ENCODE assay signal across 9 cellular contexts in the genomic region with DNA sequence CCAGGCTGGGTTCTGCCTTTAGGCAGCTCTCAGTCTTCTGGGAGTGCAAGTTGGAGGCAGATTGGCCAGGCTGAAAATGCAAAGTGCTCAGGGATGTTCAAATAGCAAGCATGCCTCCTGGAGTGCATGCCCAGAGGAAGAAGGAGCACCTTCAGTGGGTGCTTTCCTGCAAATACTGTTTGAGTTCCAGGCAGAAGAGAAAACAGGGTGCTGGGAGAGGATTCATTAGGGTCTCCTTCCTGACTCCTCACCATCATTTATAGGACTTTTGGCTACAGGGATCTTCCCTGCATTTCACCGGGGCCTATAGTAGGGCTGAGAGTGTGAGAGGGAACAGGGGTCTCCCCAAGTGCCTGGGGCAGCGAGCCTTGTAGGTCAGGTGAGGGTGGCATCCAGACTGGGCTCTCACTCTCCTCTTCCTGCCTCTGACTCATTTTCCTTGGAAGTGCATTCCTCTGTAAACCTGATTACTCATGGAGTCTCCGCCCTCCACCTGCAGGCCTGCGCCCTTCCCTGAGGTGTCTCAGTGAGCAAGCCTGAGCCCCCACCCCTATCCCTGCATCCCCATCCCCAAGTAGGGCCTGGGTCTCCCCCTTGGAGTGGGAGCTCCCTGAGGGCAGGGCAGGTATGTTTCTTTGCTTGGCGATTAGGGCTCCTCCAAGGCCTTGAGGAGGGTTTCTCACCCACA. TPM values are rescaled to one million over a fixed set of nuclear protein-coding genes. Genes with fewer than 3 reads are reported as not detected.
DNase-seq lines count a peak whose midpoint lies in the region; ATAC-seq, FAIRE-seq and TF ChIP-seq lines count a peak whose summit lies in the region.
"Had no signal": no experiment of that assay in that cellular context is flagged by ENCODE, and none has a peak within 500 bp of the region (broad histone marks: within the 10 kb centered on the region; RNA-seq: fewer than 3 reads in every experiment).

No MANE protein-coding gene starts in this region.

- H3K27me3 ChIP-seq in KMS-11 (ENCODE audit: insufficient read depth, low read depth): no peaks in the 10 kb centered on the region
- H3K27me3 ChIP-seq in GM12878 (replicated peaks in 1 of 2; ENCODE audit: control insufficient read depth in 2 of 2, insufficient read depth in 2 of 2, low read length in 1 of 2): no peaks in the 10 kb centered on the region; a peak in 1 of 4 replicates
- H3K27me3 ChIP-seq in naive thymus-derived CD4-positive, alpha-beta T cell (ENCODE audit: control insufficient read depth in 2 of 2, insufficient read depth in 2 of 2, low read length in 2 of 2): no peaks in the 10 kb centered on the region

- no peaks in the 10 kb centered on the region; the same call in 2 of the 3 replicates for H3K9me3 ChIP-seq in GM12878 (replicated peaks; ENCODE audit: control insufficient read depth, insufficient read depth, low read length)
- H3K9me3 ChIP-seq in naive thymus-derived CD4-positive, alpha-beta T cell (ENCODE audit: control insufficient read depth in 2 of 3, low read length in 3 of 3): no peaks in the 10 kb centered on the region

- peaks cover 36 to 89% (median 80%) of the 10 kb centered on the region in 7 donors for H3K4me1 Mint-ChIP-seq in naive thymus-derived CD4-positive, alpha-beta T cell

- peaks cover 0 to 12% (median 0%) of the 10 kb centered on the region in 5 donors for H3K27me3 Mint-ChIP-seq in naive thymus-derived CD4-positive, alpha-beta T cell

- H3K4me3 Mint-ChIP-seq in naive thymus-derived CD4-positive, alpha-beta T cell: peak overlapping the region in 9 of 10 donors; percentile 14 to 87 (median 68)

- no peak for TF ChIP-seq EP300 in GM12878 (IDR thresholded peaks at IDR 0.05; ENCODE audit: borderline replicate concordance in 1 of 2, control insufficient read depth in 1 of 2, low read depth in 2 of 2, low read length in 2 of 2)

- H3K4me3 ChIP-seq in KMS-11 (IDR thresholded peaks at IDR 0.05; ENCODE audit: insufficient read depth, low read depth, low read length): no peak overlapping the region
- no peak overlapping the region for H3K4me3 ChIP-seq in GM12878
- H3K4me3 ChIP-seq in naive thymus-derived CD4-positive, alpha-beta T cell (ENCODE audit: low read length): peak overlapping the region; percentile 46

- peak; percentile 58 for DNase-seq in Caki2 (ENCODE audit: low read depth)
- DNase-seq in GM12878 (ENCODE audit: low read depth, low spot score): no peak
- DNase-seq in naive thymus-derived CD4-positive, alpha-beta T cell: no peak
- no peak for DNase-seq in NAMALWA (ENCODE audit: low spot score)
- DNase-seq in stimulated activated naive CD4-positive, alpha-beta T cell treated with Interleukin-2 at 50 U/mL for 16 hours (lab: John Stamatoyannopoulos, UW): no peak
- DNase-seq: RPMI8226 had no signal

- no peak for TF ChIP-seq RAD21 in GM12878 (IDR thresholded peaks at IDR 0.05; ENCODE audit: insufficient read depth, low read depth, low read length)

- H3K36me3 Mint-ChIP-seq in naive thymus-derived CD4-positive, alpha-beta T cell: peaks cover 4 to 64% (median 5%) of the 10 kb centered on the region in 5 donors

- H3K27ac ChIP-seq in KMS-11 (no peak overlapping the region), GM12878 (ENCODE audit: control insufficient read depth, insufficient read depth) (no peak overlapping the region)
- no peak overlapping the region for H3K27ac ChIP-seq in naive thymus-derived CD4-positive, alpha-beta T cell (ENCODE audit: low read depth, low read length)

- no peak for TF ChIP-seq CTCF in KMS-11 (conservative IDR thresholded peaks at IDR 0.05; ENCODE audit: low read depth, low read length)
- TF ChIP-seq CTCF in GM12878 (IDR thresholded peaks at IDR 0.05 in 2 of 3, conservative IDR thresholded peaks at IDR 0.05 in 1 of 3; ENCODE audit: control insufficient read depth in 2 of 3, extremely low read depth in 1 of 3, insufficient read depth in 1 of 3, low read depth in 3 of 3, low read length in 3 of 3): no peak

- H4K20me1 ChIP-seq in KMS-11 (ENCODE audit: insufficient read depth) (no peaks in the 10 kb centered on the region), GM12878 (ENCODE audit: control insufficient read depth, insufficient read depth) (no peaks in the 10 kb centered on the region)

- POLR2A ChIA-PET in GM12878 (lab: Charles Lee): interaction anchor here (0.5 to 4.8 kb wide), 4 partner anchors 9 to 96 kb away, joined by 3 to 41 read pairs (median 7); no protein-coding TSS in a partner anchor
- POLR2A ChIA-PET in naive thymus-derived CD4-positive, alpha-beta T cell (lab: Charles Lee): interaction anchor here (0.6 to 2.1 kb wide), 10 partner anchors 13 to 300 kb away, joined by 3 to 9 read pairs (median 5); no protein-coding TSS in a partner anchor

- peak overlapping the region in 7 of 9 donors; percentile 19 to 87 (median 75) for H3K27ac Mint-ChIP-seq in naive thymus-derived CD4-positive, alpha-beta T cell

- H3K9ac ChIP-seq in KMS-11 (no peak overlapping the region), GM12878 (ENCODE audit: control insufficient read depth, insufficient read depth, low read length) (no peak overlapping the region)

- no peak for TF ChIP-seq POLR2A in GM12878 (IDR thresholded peaks at IDR 0.05; ENCODE audit: low read depth, low read length)

- intact Hi-C loops in GM12878 (cut with micrococcal nuclease; ENCODE audit: unreplicated experiment): no loop called here
- intact Hi-C loops in naive thymus-derived CD4-positive, alpha-beta T cell (cut with micrococcal nuclease): loop anchor here in 1 of 2 donors (5.0 kb wide), 1 partner anchor 91 kb away; no protein-coding TSS in a partner anchor

- in situ Hi-C loops in Caki2 (cut with HindIII; ENCODE audit: low pct_unique_long_range_greater_than_20kb, low sequenced_read_pairs) (no loop called here), GM12878 (cut with MboI) (no loop called here)

- H3K4me2 ChIP-seq in KMS-11 (0 out of 2 replicates have a peak overlapping the region, but pooled peaks have one; percentile 17), GM12878 (ENCODE audit: control insufficient read depth, insufficient read depth) (no peak overlapping the region)

- RAD21 ChIA-PET in GM12878 (lab: Charles Lee; ENCODE audit: unreplicated experiment): interaction anchor here (2.1 to 9.0 kb wide), 3 partner anchors 13 to 97 kb away, joined by 11 to 102 read pairs (median 17); no protein-coding TSS in a partner anchor

- BruUV-seq in GM12878 (replicated peaks; lab: Mats Ljungman, UMichigan): no TSS peak

- 70% methylated on average over 5 of the region's 5 CpGs for WGBS in GM12878 (ENCODE audit: insufficient coverage, insufficient replicate concordance, low lambda C conversion rate, missing lambda C conversion rate)

- peaks cover 46% of the 10 kb centered on the region for H3K4me1 ChIP-seq in KMS-11 (ENCODE audit: low read depth, poor library complexity, severe bottlenecking)
- H3K4me1 ChIP-seq in GM12878 (ENCODE audit: control insufficient read depth, insufficient read depth, low read length): peaks cover 18% of the 10 kb centered on the region
- H3K4me1 ChIP-seq in naive thymus-derived CD4-positive, alpha-beta T cell (ENCODE audit: control insufficient read depth in 2 of 2, insufficient read depth in 2 of 2, low read length in 2 of 2): peaks cover 47 to 55% of the 10 kb centered on the region in 2 donors

- CTCF ChIA-PET in GM12878 (lab: Yijun Ruan, JAX): interaction anchor here (0.9 to 5.1 kb wide), 9 partner anchors 10 to 1130 kb away, joined by 3 to 58 read pairs (median 5); a partner anchor contains a TSS
- CTCF ChIA-PET in naive thymus-derived CD4-positive, alpha-beta T cell (lab: Charles Lee): interaction anchor here (0.8 to 2.2 kb wide), 7 partner anchors 13 to 42 kb away, joined by 3 to 25 read pairs (median 5); no protein-coding TSS in a partner anchor

- no peaks in the 10 kb centered on the region for H3K36me3 ChIP-seq in KMS-11 (ENCODE audit: insufficient read depth)
- H3K36me3 ChIP-seq in GM12878 (ENCODE audit: control insufficient read depth in 2 of 2, insufficient read depth in 2 of 2, low read length in 1 of 2): no peaks in the 10 kb centered on the region
- no peaks in the 10 kb centered on the region for H3K36me3 ChIP-seq in naive thymus-derived CD4-positive, alpha-beta T cell (ENCODE audit: control insufficient read depth in 2 of 3, insufficient read depth in 3 of 3, low read length in 3 of 3)

- H3K79me2 ChIP-seq in KMS-11 (ENCODE audit: insufficient read depth, low read depth) (no peaks in the 10 kb centered on the region), GM12878 (ENCODE audit: control insufficient read depth, insufficient read depth, low read length) (no peaks in the 10 kb centered on the region)

- no peak overlapping the region for H2AFZ ChIP-seq in KMS-11 (ENCODE audit: low read depth)
- no peak overlapping the region for H2AFZ ChIP-seq in GM12878 (ENCODE audit: control insufficient read depth, low read depth, low read length)

- ATAC-seq in GM12878 (no peak), HG03439 (IDR thresholded peaks at IDR 0.05; ENCODE audit: unreplicated experiment) (no peak), GM21423 (IDR thresholded peaks at IDR 0.05; ENCODE audit: unreplicated experiment) (no peak)
- ATAC-seq in naive thymus-derived CD4-positive, alpha-beta T cell: no peak

- H3K9me3 Mint-ChIP-seq in naive thymus-derived CD4-positive, alpha-beta T cell: peaks cover 0 to 9% (median 3%) of the 10 kb centered on the region in 11 donors

- FAIRE-seq in GM12878 (lab: Jason Lieb, UNC): no peak

- SMC1A ChIA-PET in GM12878 (lab: Charles Lee; ENCODE audit: uncharacterized antibody, unreplicated experiment): interaction anchor here (1.1 to 5.3 kb wide), 6 partner anchors 12 to 106 kb away, joined by 3 to 120 read pairs (median 4); no protein-coding TSS in a partner anchor

RNA-seq across cellular contexts. Expression of a gene that starts 17.1 kb away (rescaled TPM):
- total RNA-seq in Caki2 (2014; rRNA removed; shearing (Covaris generic); ENCODE audit: low replicate concordance): not detected in 2 replicates
- total RNA-seq in GM12878 (2013; cell fraction: nucleolus; rRNA removed): 1.9 and 3.5 TPM in 2 replicates
- total RNA-seq in GM12878 (2014; rRNA removed) (0.16 and 0.34 TPM in 2 replicates), GM12878 (2014; rRNA removed; fragmentation: Illumina TruSeq; extraction: Trizol) (0.31 and 0.46 TPM in 2 replicates), GM12878 (2021) (0.90 and 1.0 TPM in 2 replicates)
- polyA plus RNA-seq in GM12878 (2011; ENCODE audit: low read depth): not detected
- polyA plus RNA-seq in GM12878 (2011; rRNA removed) (0.35 and 0.69 TPM in 2 replicates), GM12878 (2014; fragmentation: Illumina TruSeq; extraction: Trizol) (0.49 and 0.85 TPM in 2 replicates), GM12878 (2014; fragmentation: Nextera tagmentation; extraction: Ambion mirVana) (not detected), GM12878 (2014; rRNA removed) (0.67 and 1.2 TPM in 2 replicates), GM12878 (2016; fragmentation: Nextera tagmentation; extraction: Ambion mirVana) (under 1 TPM; 0.10 to 0.79 TPM)
- polyA plus RNA-seq in GM12878 (2011; cell fraction: cytosol; rRNA removed): 0.79 TPM in 2 replicates
- 0.39 and 0.61 TPM in 2 replicates for polyA plus RNA-seq in GM12878 (2011; cell fraction: nucleus; rRNA removed)
- polyA plus RNA-seq in GM12878 (2012): 0.13 TPM in 1 of 2 replicates, not detected in the other
- polyA minus RNA-seq in GM12878 (2011; rRNA and poly(A)+ RNA removed): 1.5 and 4.2 TPM in 2 replicates
- 0.21 and 1.3 TPM in 2 replicates for polyA minus RNA-seq in GM12878 (2011; cell fraction: cytosol; rRNA and poly(A)+ RNA removed)
- 1.2 and 2.5 TPM in 2 replicates for polyA minus RNA-seq in GM12878 (2011; cell fraction: nucleus; rRNA and poly(A)+ RNA removed)
- total RNA-seq in naive thymus-derived CD4-positive, alpha-beta T cell: 10 to 100 TPM in 1 of 5 experiments, 1 to 10 TPM in 2, not detected in 2; 1.2 to 10.3 (median 1.3) TPM
- polyA plus RNA-seq in naive thymus-derived CD4-positive, alpha-beta T cell: not detected

RNA-seq across cellular contexts. Expression of a gene that starts 46.7 kb away (rescaled TPM):
- not detected in 2 replicates for total RNA-seq in Caki2 (2014; rRNA removed; shearing (Covaris generic); ENCODE audit: low replicate concordance)
- 1,072 and 1,160 TPM in 2 replicates for total RNA-seq in GM12878 (2013; cell fraction: nucleolus; rRNA removed)
- 235 and 242 TPM in 2 replicates for total RNA-seq in GM12878 (2014; rRNA removed)
- total RNA-seq in GM12878 (2014; rRNA removed; fragmentation: Illumina TruSeq; extraction: Trizol): 131 and 136 TPM in 2 replicates
- 192 and 209 TPM in 2 replicates for total RNA-seq in GM12878 (2021)
- 96.4 TPM for polyA plus RNA-seq in GM12878 (2011; ENCODE audit: low read depth)
- 696 and 1,171 TPM in 2 replicates for polyA plus RNA-seq in GM12878 (2011; rRNA removed)
- 1,486 and 1,699 TPM in 2 replicates for polyA plus RNA-seq in GM12878 (2011; cell fraction: cytosol; rRNA removed)
- polyA plus RNA-seq in GM12878 (2011; cell fraction: nucleus; rRNA removed): 1,140 and 1,750 TPM in 2 replicates
- 149 and 215 TPM in 2 replicates for polyA plus RNA-seq in GM12878 (2012)
- 171 and 245 TPM in 2 replicates for polyA plus RNA-seq in GM12878 (2014; fragmentation: Illumina TruSeq; extraction: Trizol)
- 100 to 1,000 TPM; 235 to 294 TPM for polyA plus RNA-seq in GM12878 (2014; fragmentation: Nextera tagmentation; extraction: Ambion mirVana)
- polyA plus RNA-seq in GM12878 (2014; rRNA removed): 258 and 274 TPM in 2 replicates
- 100 to 1,000 TPM; 571 to 606 TPM for polyA plus RNA-seq in GM12878 (2016; fragmentation: Nextera tagmentation; extraction: Ambion mirVana)
- polyA minus RNA-seq in GM12878 (2011; rRNA and poly(A)+ RNA removed): 2,298 and 2,348 TPM in 2 replicates
- polyA minus RNA-seq in GM12878 (2011; cell fraction: cytosol; rRNA and poly(A)+ RNA removed): 332 and 352 TPM in 2 replicates
- 378 and 542 TPM in 2 replicates for polyA minus RNA-seq in GM12878 (2011; cell fraction: nucleus; rRNA and poly(A)+ RNA removed)
- total RNA-seq in naive thymus-derived CD4-positive, alpha-beta T cell: 100 to 1,000 TPM; 153 to 675 (median 262) TPM
- 1,000 to 10,000 TPM; 1,350 to 2,301 TPM for polyA plus RNA-seq in naive thymus-derived CD4-positive, alpha-beta T cell

Comparison
In these comparisons a context has a peak if more than half of its experiments do, and no peak if none do; other contexts are left out.
1. RNA of a gene that starts 46.7 kb away (total RNA-seq): 153 to 675 TPM in naive thymus-derived CD4-positive, alpha-beta T cell and 131 to 1,160 TPM in GM12878; not detected in Caki2; every median in the first group is over 100 times any median in the second.